29 cellular contexts compared by ENCODE assay signal in genomic region chr4:142083264-142083663, GRCh38.
"Had no signal": no experiment of that assay in that cellular context is flagged by ENCODE, and none has a peak within 500 bp of the region (broad histone marks: within the 10 kb centered on the region; RNA-seq: fewer than 3 reads in every experiment).

No MANE protein-coding gene starts in this region.

- H3K4me1 ChIP-seq: body of pancreas, esophagus squamous epithelium had no signal

- H3K27ac ChIP-seq: body of pancreas, epithelial cell of prostate, esophagus squamous epithelium had no signal

- DNase-seq: activated CD4-positive, alpha-beta T cell treated with anti-CD3 and anti-CD28 coated beads for 36 hours; activated CD4-positive, alpha-beta T cell treated with anti-CD3 and anti-CD28 coated beads, Interleukin-2, amount 50 U/mL, for 1 hour; activated CD4-positive, alpha-beta T cell treated with anti-CD3 and anti-CD28 coated beads, Interleukin-2, amount 50 U/mL, for 48 hours; activated CD4-positive, CD25-positive, alpha-beta regulatory T cell; activated CD4-positive, CD25-positive, alpha-beta regulatory T cell treated with anti-CD3 and anti-CD28 coated beads, Interleukin-2, amount 50 U/mL, for 72 hours; activated CD8-positive, alpha-beta memory T cell treated with anti-CD3 and anti-CD28 coated beads for 24 hours; activated CD8-positive, alpha-beta T cell treated with anti-CD3 and anti-CD28 coated beads for 36 hours; activated effector memory CD4-positive, alpha-beta T cell treated with Interleukin-2 at 50 U/mL for 16 hours; activated gamma-delta T cell treated with Interleukin-2 at 50 U/mL for 16 hours; activated naive CD4-positive, alpha-beta T cell treated with anti-CD3 and anti-CD28 coated beads, Interleukin-2, amount 50 U/mL, for 16 hours; activated naive CD4-positive, alpha-beta T cell treated with Interleukin-2 at 50 U/mL for 16 hours; activated T-cell treated with anti-CD3 and anti-CD28 coated beads, Interleukin-2, amount 50 U/mL, for 4 hours; amniotic stem cell; anterior cingulate cortex; body of pancreas; caudate nucleus; cortex of kidney; effector CD8-positive, alpha-beta T cell; esophagus squamous epithelium; head of caudate nucleus; T-cell; T1000 had no signal

- H3K27ac Mint-ChIP-seq: activated CD4-positive, alpha-beta T cell treated with anti-CD3 and anti-CD28 coated beads for 36 hours; activated CD8-positive, alpha-beta T cell treated with anti-CD3 and anti-CD28 coated beads for 36 hours; activated naive CD8-positive, alpha-beta T cell; activated T-helper 17 cell treated with anti-CD3 and anti-CD28 coated beads, Interleukin-2, amount 50 U/mL, for 72 hours; T-cell; T-helper 1 cell treated with Interleukin-12 subunit alpha and Interleukin-12 subunit beta and Interleukin-4 antibody, amounts not matched to agents 30 μg/mL and 1 μg/mL, for 36 hours; T-helper 2 cell treated with Interferon-gamma antibody and Interleukin-4, amounts not matched to agents 5 μg/mL and 100 μg/mL, for 36 hours had no signal

- ATAC-seq: activated CD4-positive, alpha-beta T cell treated with anti-CD3 and anti-CD28 coated beads for 36 hours; activated CD8-positive, alpha-beta T cell treated with anti-CD3 and anti-CD28 coated beads for 36 hours; activated T-cell treated with anti-CD3 and anti-CD28 coated beads, Interleukin-2, amount 50 U/mL, for 4 hours; activated T-helper 17 cell treated with anti-CD3 and anti-CD28 coated beads, Interleukin-2, amount 50 U/mL, for 72 hours; body of pancreas; T-cell had no signal

- FAIRE-seq: endometrium, endothelial cell of umbilical vein had no signal

- H3K36me3 ChIP-seq: esophagus squamous epithelium had no signal

- H3K4me1 Mint-ChIP-seq: activated T-helper 17 cell treated with anti-CD3 and anti-CD28 coated beads, Interleukin-2, amount 50 U/mL, for 72 hours had no signal

- H3K4me3 ChIP-seq: body of pancreas, esophagus squamous epithelium had no signal

- H3K9me3 ChIP-seq: body of pancreas, esophagus squamous epithelium had no signal

- H3K27me3 ChIP-seq: body of pancreas, esophagus squamous epithelium had no signal

- H3K4me3 Mint-ChIP-seq: activated CD4-positive, alpha-beta T cell treated with anti-CD3 and anti-CD28 coated beads for 36 hours; activated CD8-positive, alpha-beta T cell treated with anti-CD3 and anti-CD28 coated beads for 36 hours; activated naive CD8-positive, alpha-beta T cell; activated T-cell treated with anti-CD3 and anti-CD28 coated beads, Interleukin-2, amount 50 U/mL, for 4 hours; activated T-helper 17 cell treated with anti-CD3 and anti-CD28 coated beads, Interleukin-2, amount 50 U/mL, for 72 hours; T-cell; T-helper 1 cell treated with Interleukin-12 subunit alpha and Interleukin-12 subunit beta and Interleukin-4 antibody, amounts not matched to agents 30 μg/mL and 1 μg/mL, for 36 hours; T-helper 2 cell treated with Interferon-gamma antibody and Interleukin-4, amounts not matched to agents 5 μg/mL and 100 μg/mL, for 36 hours had no signal

- H3K27me3 Mint-ChIP-seq: activated CD4-positive, alpha-beta T cell treated with anti-CD3 and anti-CD28 coated beads for 36 hours; activated CD8-positive, alpha-beta T cell treated with anti-CD3 and anti-CD28 coated beads for 36 hours; activated naive CD8-positive, alpha-beta T cell; activated T-helper 17 cell treated with anti-CD3 and anti-CD28 coated beads, Interleukin-2, amount 50 U/mL, for 72 hours; T-cell had no signal
